10 cellular contexts compared by ENCODE assay signal in genomic region chr19:3056454-3057016, GRCh38. TPM values are rescaled to one million over a fixed set of nuclear protein-coding genes. Genes with fewer than 3 reads are reported as not detected.
DNase-seq lines count a peak whose midpoint lies in the region; ATAC-seq and TF ChIP-seq lines count a peak whose summit lies in the region.
"Had no signal": no experiment of that assay in that cellular context is flagged by ENCODE, and none has a peak within 500 bp of the region (broad histone marks: within the 10 kb centered on the region; RNA-seq: fewer than 3 reads in every experiment).

No MANE protein-coding gene starts in this region.

- no peak for TF ChIP-seq POLR2A in uterus (IDR thresholded peaks at IDR 0.05)

- H3K27me3 Mint-ChIP-seq in HFFc6 (ENCODE audit: insufficient read depth): no peaks in the 10 kb centered on the region

- DNase-seq in Right ventricle myocardium inferior (ENCODE audit: missing footprints): peak; percentile 62
- DNase-seq in left ventricle myocardium superior: no peak
- peak; percentile 34 for DNase-seq in amniotic epithelial cell (ENCODE audit: low read depth)
- no peak for DNase-seq in mesenchymal stem cell
- no peak for DNase-seq in uterus
- no peak for DNase-seq in HFFc6
- DNase-seq in AG20443 (ENCODE audit: low spot score): no peak
- DNase-seq: SHP77 had no signal

- H3K9me3 ChIP-seq in mesenchymal stem cell (ENCODE audit: control insufficient read depth, low read length): no peaks in the 10 kb centered on the region
- H3K9me3 ChIP-seq in uterus: no peaks in the 10 kb centered on the region

- no peak overlapping the region for H3K27ac Mint-ChIP-seq in HFFc6

- peaks cover 18% of the 10 kb centered on the region for H3K36me3 Mint-ChIP-seq in HFFc6 (ENCODE audit: low read depth)

- no peak overlapping the region for H3K23ac ChIP-seq in mesenchymal stem cell (ENCODE audit: low read length in 2 of 2)

- H3K4me1 ChIP-seq in mesenchymal stem cell (ENCODE audit: control insufficient read depth, insufficient read depth, low read depth, low read length) (peaks cover 52% of the 10 kb centered on the region), uterus (peaks cover 8 to 32% of the 10 kb centered on the region in 2 donors)

- ATAC-seq in Right ventricle myocardium inferior (no peak), left ventricle myocardium superior (no peak), GM18873 (IDR thresholded peaks at IDR 0.05; ENCODE audit: low FRiP score, unreplicated experiment) (no peak)

- no peak overlapping the region for H3K4me2 ChIP-seq in mesenchymal stem cell (ENCODE audit: low read length, poor library complexity, severe bottlenecking)

- H3K9ac ChIP-seq in mesenchymal stem cell (ENCODE audit: low read length): no peak overlapping the region

- H3K9me3 Mint-ChIP-seq in HFFc6: no peaks in the 10 kb centered on the region

- H3K18ac ChIP-seq in mesenchymal stem cell (ENCODE audit: low read depth in 1 of 2, low read length in 2 of 2): no peak overlapping the region

- TF ChIP-seq CTCF in uterus (IDR thresholded peaks at IDR 0.05) (no peak), HFFc6 (IDR thresholded peaks at IDR 0.05) (no peak)

- no peak overlapping the region for H2BK5ac ChIP-seq in mesenchymal stem cell (ENCODE audit: low read depth, low read length, poor library complexity, severe bottlenecking)

- H2BK120ac ChIP-seq in mesenchymal stem cell (ENCODE audit: low read depth, low read length): no peak overlapping the region

- H2AFZ ChIP-seq in mesenchymal stem cell (ENCODE audit: low read depth, low read length): no peak overlapping the region

- intact Hi-C loops in Right ventricle myocardium inferior (cut with DNase I) (loop anchor here (1.0 kb wide), 1 partner anchor 17 kb away; no protein-coding TSS in a partner anchor), left ventricle myocardium superior (cut with micrococcal nuclease) (no loop called here), uterus (cut with DNase I; ENCODE audit: low total_unique reads) (no loop called here)

- no peak overlapping the region for H4K91ac ChIP-seq in mesenchymal stem cell (ENCODE audit: low read length)

- WGBS in mesenchymal stem cell: 47% methylated on average over 5 of the region's 10 CpGs

- peaks cover 20% of the 10 kb centered on the region for H3K4me1 Mint-ChIP-seq in HFFc6 (ENCODE audit: low read depth)

- H2BK15ac ChIP-seq in mesenchymal stem cell (ENCODE audit: low read depth, poor library complexity, severe bottlenecking): no peak overlapping the region

- H3K79me1 ChIP-seq in mesenchymal stem cell (replicated peaks; ENCODE audit: low read length, poor library complexity, severe bottlenecking): peaks cover 24% of the 10 kb centered on the region

- H4K8ac ChIP-seq in mesenchymal stem cell (ENCODE audit: low read length): no peak overlapping the region

- H3K4ac ChIP-seq in mesenchymal stem cell (ENCODE audit: low read depth in 1 of 2, low read length in 2 of 2): no peak overlapping the region

- no peak overlapping the region for H3K14ac ChIP-seq in mesenchymal stem cell (ENCODE audit: low read length in 2 of 2)

- H2BK12ac ChIP-seq in mesenchymal stem cell (ENCODE audit: low read length in 2 of 2): no peak overlapping the region

- peaks cover 55 to 83% of the 10 kb centered on the region in 2 experiments for H3K36me3 ChIP-seq in mesenchymal stem cell (ENCODE audit: control insufficient read depth in 1 of 2, insufficient read depth in 2 of 2, low read depth in 1 of 2, low read length in 2 of 2)
- H3K36me3 ChIP-seq in uterus: no peaks in the 10 kb centered on the region

- H3K4me3 ChIP-seq in mesenchymal stem cell (ENCODE audit: insufficient read depth in 1 of 2, low read depth in 1 of 2, low read length in 2 of 2): no peak overlapping the region
- H3K4me3 ChIP-seq in uterus: no peak overlapping the region

- peak overlapping the region; percentile 19 for H3K27ac ChIP-seq in mesenchymal stem cell (ENCODE audit: low read length, poor library complexity, severe bottlenecking)
- H3K27ac ChIP-seq in uterus: peak overlapping the region; percentile 82 to 88

- no peak overlapping the region for H3K4me3 Mint-ChIP-seq in HFFc6

- no peak overlapping the region for H2AK5ac ChIP-seq in mesenchymal stem cell (ENCODE audit: low read length, severe bottlenecking)

- H3K27me3 ChIP-seq in mesenchymal stem cell (ENCODE audit: control insufficient read depth in 1 of 2, insufficient read depth in 1 of 2, low read length in 2 of 2) (no peaks in the 10 kb centered on the region), uterus (no peaks in the 10 kb centered on the region)

RNA-seq across cellular contexts. Expression of gene TLE5, which starts 5.8 kb away (rescaled TPM):
- total RNA-seq in Right ventricle myocardium inferior (775 TPM), left ventricle myocardium superior (846 TPM), uterus (100 to 1,000 TPM in 3 of 4 donors, 10 to 100 TPM in 1; 86.1 to 644 (median 429) TPM)
- 329 TPM for polyA plus RNA-seq in mesenchymal stem cell (2013, experiment 1 of 2)
- 321 TPM for polyA plus RNA-seq in mesenchymal stem cell (2013, experiment 2 of 2)
- 100 to 1,000 TPM; 332 to 383 (median 356) TPM for total RNA-seq in HFFc6 (2021; fragmentation: NEBNext Ultra II Directional; extraction: Animal tissue kit (Norgen Biotek cat#: 25700))

RNA-seq across cellular contexts. Expression of gene TLE2, which starts 27.5 kb away (rescaled TPM):
- 58.6 TPM for total RNA-seq in Right ventricle myocardium inferior
- 66.5 TPM for total RNA-seq in left ventricle myocardium superior
- 9.5 TPM for polyA plus RNA-seq in mesenchymal stem cell (2013, experiment 1 of 2)
- 8.7 TPM for polyA plus RNA-seq in mesenchymal stem cell (2013, experiment 2 of 2)
- 100 to 1,000 TPM in 1 of 4 donors, 10 to 100 TPM in 3; 24.9 to 102 (median 62.3) TPM for total RNA-seq in uterus
- total RNA-seq in HFFc6 (2021; fragmentation: NEBNext Ultra II Directional; extraction: Animal tissue kit (Norgen Biotek cat#: 25700)): under 1 TPM in 4 of 6 experiments, not detected in 2; 0.15 to 0.67 (median 0.46) TPM
- total RNA-seq: M059J had no signal

RNA-seq across cellular contexts. Expression of gene GNA11, which starts 37.6 kb away (rescaled TPM):
- 64.7 TPM for total RNA-seq in Right ventricle myocardium inferior
- total RNA-seq in left ventricle myocardium superior: 74.6 TPM
- polyA plus RNA-seq in mesenchymal stem cell (2013, experiment 1 of 2): 49.8 TPM
- polyA plus RNA-seq in mesenchymal stem cell (2013, experiment 2 of 2): 49.0 TPM
- total RNA-seq in uterus: 10 to 100 TPM in 3 of 4 donors, 1 to 10 TPM in 1; 8.5 to 71.8 (median 27.7) TPM
- 10 to 100 TPM; 72.0 to 86.0 (median 77.6) TPM for total RNA-seq in HFFc6 (2021; fragmentation: NEBNext Ultra II Directional; extraction: Animal tissue kit (Norgen Biotek cat#: 25700))

Comparison
In these comparisons a context has a peak if more than half of its experiments do, and no peak if none do; other contexts are left out.
1. DNase-seq: peak in Right ventricle myocardium inferior (single experiment) and amniotic epithelial cell (single experiment); none in left ventricle myocardium superior (single experiment), mesenchymal stem cell (single experiment), uterus (0 of 2), HFFc6 (single experiment) and AG20443 (single experiment).
2. RNA of gene TLE2, which starts 27.5 kb away (total RNA-seq): 24.9 to 102 TPM in uterus, 66.5 TPM in left ventricle myocardium superior (single experiment) and 58.6 TPM in Right ventricle myocardium inferior (single experiment); 0.15 to 0.67 TPM in HFFc6; every median in the first group is over 10 times any median in the second.